ENCODE assay signal across 27 cellular contexts in genomic region chr2:3754280-3754679, GRCh38. TPM values are rescaled to one million over a fixed set of nuclear protein-coding genes. Genes with fewer than 3 reads are reported as not detected.
DNase-seq lines count a peak whose midpoint lies in the region; ATAC-seq, FAIRE-seq and TF ChIP-seq lines count a peak whose summit lies in the region.
"Had no signal": no experiment of that assay in that cellular context is flagged by ENCODE, and none has a peak within 500 bp of the region (broad histone marks: within the 10 kb centered on the region; RNA-seq: fewer than 3 reads in every experiment).

No MANE protein-coding gene starts in this region.

- H3K9me3 ChIP-seq in NT2/D1 (ENCODE audit: insufficient read depth, low read length) (no peaks in the 10 kb centered on the region; the same call in 1 of the 2 replicates), kidney (ENCODE audit: control insufficient read depth in 1 of 2, low read length in 2 of 2) (no peaks in the 10 kb centered on the region)
- H3K9me3 ChIP-seq: BE2C, HAP-1 had no signal

- H3K9ac ChIP-seq in NT2/D1 (ENCODE audit: insufficient read length, low read depth) (no peak overlapping the region), kidney (ENCODE audit: low read length in 2 of 2) (no peak overlapping the region)

- TF ChIP-seq CTCF in endothelial cell (IDR thresholded peaks at IDR 0.05; ENCODE audit: unreplicated experiment): no peak
- TF ChIP-seq CTCF in kidney (IDR thresholded peaks at IDR 0.05; ENCODE audit: borderline replicate concordance, extremely low read depth, insufficient read depth): no peak

- peaks cover 1% of the 10 kb centered on the region for H3K27me3 Mint-ChIP-seq in endothelial cell (ENCODE audit: unreplicated experiment)

- H3K27ac ChIP-seq in kidney (ENCODE audit: low read depth in 2 of 2, low read length in 2 of 2): no peak overlapping the region
- H3K27ac ChIP-seq: RWPE1 had no signal

- ATAC-seq in GM18505 (IDR thresholded peaks at IDR 0.05; ENCODE audit: unreplicated experiment): no peak
- ATAC-seq: Panc1, T-cell had no signal

- H3K9me3 Mint-ChIP-seq in endothelial cell (ENCODE audit: unreplicated experiment): peaks cover 4% of the 10 kb centered on the region
- H3K9me3 Mint-ChIP-seq: CD14-positive monocyte; CD8-positive, alpha-beta memory T cell had no signal

- peaks cover 30% of the 10 kb centered on the region for H3K4me1 Mint-ChIP-seq in endothelial cell (ENCODE audit: unreplicated experiment)
- H3K4me1 Mint-ChIP-seq: CD14-positive monocyte; CD8-positive, alpha-beta memory T cell; T-cell had no signal

- no peak for FAIRE-seq in kidney (lab: Jason Lieb, UNC)
- FAIRE-seq: GM18507 had no signal

- peak; percentile 47 for DNase-seq in H7
- DNase-seq in NT2/D1 (ENCODE audit: low read depth, low spot score): peak; percentile 32
- peak; percentile 28 for DNase-seq in endothelial cell (ENCODE audit: low spot score)
- DNase-seq in DMS153 treated with DMSO at 0.1 percent for 48 hours (lab: John Stamatoyannopoulos, UW; ENCODE audit: unreplicated experiment): no peak
- DNase-seq in NCI-H2227 (lab: John Stamatoyannopoulos, UW; ENCODE audit: unreplicated experiment): no peak
- no peak for DNase-seq in kidney
- DNase-seq: BE2C; CD8-positive, alpha-beta memory T cell; DMS 273 treated with DMSO at 0.1 percent for 48 hours; DND-41; Karpas-422; NCI-H1092; NCI-H1436; NCI-H2029; NCI-H2227 treated with DMSO at 0.1 percent for 48 hours; NCI-H526 treated with DMSO at 0.1 percent for 48 hours; SHP77; T-cell had no signal

- no peaks in the 10 kb centered on the region for H3K36me3 ChIP-seq in H7 (replicated peaks; ENCODE audit: control insufficient read depth, insufficient read depth, low read length)
- no peaks in the 10 kb centered on the region for H3K36me3 ChIP-seq in NT2/D1 (ENCODE audit: insufficient read depth, insufficient read length, low read length)
- no peaks in the 10 kb centered on the region for H3K36me3 ChIP-seq in kidney (ENCODE audit: control insufficient read depth in 1 of 2, insufficient read depth in 2 of 2, low read length in 2 of 2)
- H3K36me3 ChIP-seq: BE2C, HAP-1 had no signal

- no peaks in the 10 kb centered on the region for H3K36me3 Mint-ChIP-seq in endothelial cell (ENCODE audit: low read depth, unreplicated experiment)
- H3K36me3 Mint-ChIP-seq: CD14-positive monocyte; CD8-positive, alpha-beta memory T cell; T-cell had no signal

- intact Hi-C loops in kidney (cut with DNase I): no loop called here

- H3K4me1 ChIP-seq in NT2/D1 (ENCODE audit: insufficient read depth, insufficient read length) (no peaks in the 10 kb centered on the region), kidney (ENCODE audit: control insufficient read depth in 1 of 2, insufficient read depth in 1 of 2, low read depth in 1 of 2, low read length in 2 of 2) (no peaks in the 10 kb centered on the region)
- H3K4me1 ChIP-seq: BE2C, HAP-1 had no signal

- no peak for TF ChIP-seq POLR2A in GM18505 (IDR thresholded peaks at IDR 0.05; ENCODE audit: borderline replicate concordance, extremely low read depth, insufficient read depth, insufficient read length)

- H3K27ac Mint-ChIP-seq in endothelial cell (ENCODE audit: unreplicated experiment): no peak overlapping the region
- H3K27ac Mint-ChIP-seq: CD8-positive, alpha-beta memory T cell; T-cell had no signal

- H3K4me3 ChIP-seq in H7 (ENCODE audit: insufficient read depth, low read depth, low read length) (no peak overlapping the region), NT2/D1 (ENCODE audit: insufficient read length, low read depth) (no peak overlapping the region), kidney (ENCODE audit: low read length in 2 of 2) (no peak overlapping the region)
- H3K4me3 ChIP-seq: HAP-1 had no signal

- no peak overlapping the region for H3K4me3 Mint-ChIP-seq in endothelial cell (ENCODE audit: unreplicated experiment)
- H3K4me3 Mint-ChIP-seq: CD14-positive monocyte; CD8-positive, alpha-beta memory T cell; T-cell had no signal

- H3K27me3 ChIP-seq in H7 (ENCODE audit: control insufficient read depth, insufficient read depth, low read length): no peaks in the 10 kb centered on the region
- no peaks in the 10 kb centered on the region for H3K27me3 ChIP-seq in NT2/D1 (ENCODE audit: insufficient read depth, insufficient read length)

RNA-seq across cellular contexts. Expression of gene DCDC2C, which starts 50.9 kb away (rescaled TPM):
- total RNA-seq in H7 (2014; rRNA removed; shearing (Covaris generic)): not detected in 2 replicates
- not detected for total RNA-seq in endothelial cell (ENCODE audit: unreplicated experiment)
- not detected for total RNA-seq in kidney
- polyA plus RNA-seq in kidney (ENCODE audit: insufficient read depth, low read depth, low replicate concordance): not detected
- total RNA-seq: CD8-positive, alpha-beta memory T cell; NCI-H460; OCI-LY7; SK-MEL-5; T-cell had no signal
- polyA plus RNA-seq: CD14-positive monocyte; CD8-positive, alpha-beta memory T cell had no signal

Comparison
In these comparisons a context has a peak if more than half of its experiments do, and no peak if none do; other contexts are left out.
1. DNase-seq: peak in H7 (single experiment), NT2/D1 (single experiment) and endothelial cell (single experiment); none in DMS153 treated with DMSO at 0.1 percent for 48 hours (single experiment), NCI-H2227 (single experiment) and kidney (single experiment).